Comparison of ENCODE assay signal across 36 cellular contexts in genomic region chr3:40756500-40756899, GRCh38.
DNase-seq lines count a peak whose midpoint lies in the region; ATAC-seq, FAIRE-seq and TF ChIP-seq lines count a peak whose summit lies in the region.
"Had no signal": no experiment of that assay in that cellular context is flagged by ENCODE, and none has a peak within 500 bp of the region (broad histone marks: within the 10 kb centered on the region; RNA-seq: fewer than 3 reads in every experiment).

No MANE protein-coding gene starts in this region.

- intact Hi-C loops in HepG2 (cut with micrococcal nuclease; ENCODE audit: unreplicated experiment), result no loop called here
- intact Hi-C loops in right lobe of liver (cut with DNase I), result no loop called here
- intact Hi-C loops in K562 (cut with micrococcal nuclease), result no loop called here
- intact Hi-C loops in dendritic cell treated with granulocyte-macrophage colony-stimulating factor and Interleukin-4, amounts not matched to agents 40 ng/mL and 50 ng/mL, for 4 days (cut with micrococcal nuclease), result loop anchor here (5.0 to 10.0 kb wide), 2 partner anchors 34 to 448 kb away; no protein-coding TSS in a partner anchor

- no peak for ATAC-seq in HepG2
- ATAC-seq in right lobe of liver, result no peak
- ATAC-seq in A549, result no peak
- no peak for ATAC-seq in K562
- no peak for ATAC-seq in GM21723 (IDR thresholded peaks at IDR 0.05; ENCODE audit: unreplicated experiment)
- ATAC-seq: CD8-positive, alpha-beta T cell had no signal

- POLR2A ChIA-PET in HepG2 (lab: Yijun Ruan, JAX), result no interaction called here
- POLR2A ChIA-PET in A549 (lab: Yijun Ruan, JAX), result no interaction called here
- POLR2A ChIA-PET in K562 (lab: Yijun Ruan, JAX), result interaction anchor here (1.6 kb wide), 1 partner anchor 27 kb away, joined by 3 read pairs; no protein-coding TSS in a partner anchor

- H3K79me2 ChIP-seq in HepG2 (ENCODE audit: insufficient read depth, low read length), result no peaks in the 10 kb centered on the region
- H3K79me2 ChIP-seq in K562 (ENCODE audit: control insufficient read depth, insufficient read depth, low read length), result no peaks in the 10 kb centered on the region

- H3K4me2 ChIP-seq in HepG2 (ENCODE audit: low read depth, low read length) (no peak overlapping the region), A549 (no peak overlapping the region), K562 (ENCODE audit: insufficient read depth, low read length) (no peak overlapping the region)
- H3K4me2 ChIP-seq: BLaER1; BLaER1 treated with 17β-estradiol and CSF1 and Interleukin-3, amounts not matched to agents 10 nM and 100 nM had no signal

- no peak overlapping the region for H3K9ac ChIP-seq in HepG2 (ENCODE audit: insufficient read depth, low read depth, low read length)
- no peak overlapping the region for H3K9ac ChIP-seq in K562 (ENCODE audit: insufficient read depth in 1 of 2, low read depth in 2 of 2, low read length in 2 of 2)
- H3K9ac ChIP-seq: BLaER1; BLaER1 treated with 17β-estradiol and CSF1 and Interleukin-3, amounts not matched to agents 10 nM and 100 nM had no signal

- no TSS peak for BruUV-seq in HepG2 (replicated peaks; lab: Mats Ljungman, UMichigan)
- no TSS peak for BruUV-seq in K562 (replicated peaks; lab: Mats Ljungman, UMichigan)

- H3K36me3 ChIP-seq in HepG2 (replicated peaks in 1 of 2; ENCODE audit: control insufficient read depth in 1 of 2, insufficient read depth in 2 of 2, low read length in 2 of 2), result no peaks in the 10 kb centered on the region
- H3K36me3 ChIP-seq in right lobe of liver, result no peaks in the 10 kb centered on the region
- H3K36me3 ChIP-seq in K562 (ENCODE audit: control insufficient read depth, insufficient read depth, low read length), result no peaks in the 10 kb centered on the region
- H3K36me3 ChIP-seq: BE2C; BLaER1; BLaER1 treated with 17β-estradiol and CSF1 and Interleukin-3, amounts not matched to agents 10 nM and 100 nM had no signal

- FAIRE-seq in HepG2 (lab: Jason Lieb, UNC) (no peak), A549 (lab: Jason Lieb, UNC) (no peak), K562 (lab: Jason Lieb, UNC) (no peak)
- FAIRE-seq: A204.1, D721Med had no signal

- H3K36me3 Mint-ChIP-seq in dendritic cell treated with granulocyte-macrophage colony-stimulating factor and Interleukin-4, amounts not matched to agents 40 ng/mL and 50 ng/mL, for 4 days (ENCODE audit: low read depth), result no peaks in the 10 kb centered on the region
- H3K36me3 Mint-ChIP-seq: CD14-positive monocyte; CD4-positive, alpha-beta memory T cell; CD4-positive, CD25-positive, alpha-beta regulatory T cell; CD8-positive, alpha-beta memory T cell; CD8-positive, alpha-beta T cell had no signal

- WGBS in HepG2 (ENCODE audit: low lambda C conversion rate), result 43% methylated on average over 1 of the region's 1 CpG
- 55% methylated on average over 1 of the region's 1 CpG for WGBS in right lobe of liver (ENCODE audit: insufficient coverage, low coverage, low lambda C conversion rate, missing lambda C conversion rate)
- 10% methylated on average over 1 of the region's 1 CpG for WGBS in A549 (ENCODE audit: missing lambda C conversion rate)
- WGBS in K562 (ENCODE audit: insufficient coverage, low coverage, missing lambda C conversion rate), result 0% methylated on average over 1 of the region's 1 CpG

- H3K4me1 ChIP-seq in HepG2 (ENCODE audit: insufficient read depth, low read length) (no peaks in the 10 kb centered on the region), right lobe of liver (no peaks in the 10 kb centered on the region), A549 (no peaks in the 10 kb centered on the region), K562 (replicated peaks in 1 of 2; ENCODE audit: control insufficient read depth in 2 of 2, insufficient read depth in 2 of 2, low read length in 2 of 2) (no peaks in the 10 kb centered on the region)
- H3K4me1 ChIP-seq: BE2C; BLaER1; BLaER1 treated with 17β-estradiol and CSF1 and Interleukin-3, amounts not matched to agents 10 nM and 100 nM; Caco-2 had no signal

- peaks cover 7% of the 10 kb centered on the region for H3K27me3 Mint-ChIP-seq in dendritic cell treated with granulocyte-macrophage colony-stimulating factor and Interleukin-4, amounts not matched to agents 40 ng/mL and 50 ng/mL, for 4 days

- H3K9me3 ChIP-seq in HepG2 (ENCODE audit: low read length), result no peaks in the 10 kb centered on the region
- no peaks in the 10 kb centered on the region for H3K9me3 ChIP-seq in right lobe of liver
- no peaks in the 10 kb centered on the region for H3K9me3 ChIP-seq in A549
- no peaks in the 10 kb centered on the region for H3K9me3 ChIP-seq in K562 (replicated peaks; ENCODE audit: control insufficient read depth, insufficient read depth, low read depth, low read length)
- H3K9me3 ChIP-seq: BE2C, BLaER1, Caco-2 had no signal

- H3K27ac ChIP-seq in HepG2 (ENCODE audit: extremely low read length, insufficient read depth, low read length), result no peak overlapping the region
- no peak overlapping the region for H3K27ac ChIP-seq in right lobe of liver
- H3K27ac ChIP-seq in A549, result no peak overlapping the region
- H3K27ac ChIP-seq in K562 (ENCODE audit: extremely low read depth, low read depth, low read length), result no peak overlapping the region
- H3K27ac ChIP-seq: 22Rv1; BLaER1; BLaER1 treated with 17β-estradiol and CSF1 and Interleukin-3, amounts not matched to agents 10 nM and 100 nM; C4-2B had no signal

- DNase-seq in HepG2 (ENCODE audit: low spot score) (no peak), right lobe of liver (no peak), A549 (ENCODE audit: low read depth in 1 of 2, low spot score in 1 of 2) (no peak), K562 (ENCODE audit: extremely low read depth in 1 of 4, low spot score in 3 of 4) (no peak), NCI-H526 (lab: John Stamatoyannopoulos, UW) (no peak), RKO (ENCODE audit: low spot score) (no peak)
- DNase-seq: 8988T; ACHN; AML-193; BE2C; C1 segment of cervical spinal cord; Caco-2; Calu3; CD4-positive, alpha-beta memory T cell; CD4-positive, alpha-beta T cell; CD4-positive, CD25-positive, alpha-beta regulatory T cell; CD8-positive, alpha-beta memory T cell; CD8-positive, alpha-beta T cell; COR-L47; DMS 273 treated with DMSO at 0.1 percent for 48 hours; DMS153; DMS53; DMS79; DMS79 treated with DMSO at 0.1 percent for 48 hours; DND-41; EL had no signal

- TF ChIP-seq POLR2A in HepG2 (IDR thresholded peaks at IDR 0.05; ENCODE audit: insufficient read depth in 1 of 2, low read depth in 2 of 2, low read length in 2 of 2) (no peak), right lobe of liver (IDR thresholded peaks at IDR 0.05) (no peak), A549 (IDR thresholded peaks at IDR 0.05; ENCODE audit: low read length) (no peak), K562 (conservative IDR thresholded peaks at IDR 0.05) (no peak)

- TF ChIP-seq CTCF in HepG2 (CRISPR knock-in tag; IDR thresholded peaks at IDR 0.05), result no peak
- no peak for TF ChIP-seq CTCF in right lobe of liver (IDR thresholded peaks at IDR 0.05)
- no peak for TF ChIP-seq CTCF in A549 (IDR thresholded peaks at IDR 0.05)
- TF ChIP-seq CTCF in K562 (IDR thresholded peaks at IDR 0.05 in 2 of 3, conservative IDR thresholded peaks at IDR 0.05 in 1 of 3; ENCODE audit: insufficient read depth in 2 of 3, low read depth in 1 of 3, low read length in 3 of 3), result no peak

- H3K27me3 ChIP-seq in HepG2 (ENCODE audit: control insufficient read depth in 1 of 2, insufficient read depth in 2 of 2, low read length in 2 of 2), result no peaks in the 10 kb centered on the region; a peak in 1 of 5 replicates
- H3K27me3 ChIP-seq in right lobe of liver, result no peaks in the 10 kb centered on the region
- H3K27me3 ChIP-seq in K562 (ENCODE audit: control insufficient read depth in 2 of 2, insufficient read depth in 2 of 2, low read length in 2 of 2), result peaks cover 0 to 7% of the 10 kb centered on the region in 2 experiments; a peak in 1 of 5 replicates
- H3K27me3 ChIP-seq: BE2C; BLaER1; BLaER1 treated with 17β-estradiol and CSF1 and Interleukin-3, amounts not matched to agents 10 nM and 100 nM had no signal

- TF ChIP-seq EP300 in HepG2 (IDR thresholded peaks at IDR 0.05; ENCODE audit: low read depth in 2 of 2, low read length in 2 of 2), result no peak
- no peak for TF ChIP-seq EP300 in HepG2 (CRISPR knock-in tag; IDR thresholded peaks at IDR 0.05; ENCODE audit: borderline replicate concordance)
- TF ChIP-seq EP300 in A549 (IDR thresholded peaks at IDR 0.05), result no peak
- TF ChIP-seq EP300 in K562 (IDR thresholded peaks at IDR 0.05; ENCODE audit: low read length), result no peak

- no peak overlapping the region for H3K4me3 ChIP-seq in HepG2 (replicated peaks in 1 of 3; ENCODE audit: insufficient read depth in 1 of 3, low read depth in 2 of 3, low read length in 3 of 3)
- H3K4me3 ChIP-seq in right lobe of liver, result no peak overlapping the region
- H3K4me3 ChIP-seq in A549, result no peak overlapping the region
- no peak overlapping the region for H3K4me3 ChIP-seq in K562
- H3K4me3 ChIP-seq: BLaER1; BLaER1 treated with 17β-estradiol and CSF1 and Interleukin-3, amounts not matched to agents 10 nM and 100 nM had no signal

- H4K20me1 ChIP-seq in HepG2 (ENCODE audit: insufficient read depth, low read length) (no peaks in the 10 kb centered on the region), K562 (replicated peaks; ENCODE audit: control insufficient read depth, insufficient read depth, low read length) (no peaks in the 10 kb centered on the region)
- H4K20me1 ChIP-seq: BLaER1; BLaER1 treated with 17β-estradiol and CSF1 and Interleukin-3, amounts not matched to agents 10 nM and 100 nM had no signal

- peaks cover 10% of the 10 kb centered on the region for H3K9me3 Mint-ChIP-seq in dendritic cell treated with granulocyte-macrophage colony-stimulating factor and Interleukin-4, amounts not matched to agents 40 ng/mL and 50 ng/mL, for 4 days
- H3K9me3 Mint-ChIP-seq: CD8-positive, alpha-beta T cell had no signal

- H3K27ac Mint-ChIP-seq in dendritic cell treated with granulocyte-macrophage colony-stimulating factor and Interleukin-4, amounts not matched to agents 40 ng/mL and 50 ng/mL, for 4 days, result peak overlapping the region; percentile 34
- H3K27ac Mint-ChIP-seq: B cell; CD14-positive monocyte; CD4-positive, alpha-beta memory T cell; CD4-positive, alpha-beta T cell; CD4-positive, CD25-positive, alpha-beta regulatory T cell; CD8-positive, alpha-beta memory T cell; CD8-positive, alpha-beta T cell had no signal

- TF ChIP-seq RAD21 in HepG2 (CRISPR knock-in tag; IDR thresholded peaks at IDR 0.05) (no peak), A549 (conservative IDR thresholded peaks at IDR 0.05 in 1 of 2, IDR thresholded peaks at IDR 0.05 in 1 of 2) (no peak), K562 (CRISPR knock-in tag; conservative IDR thresholded peaks at IDR 0.05 in 1 of 2, IDR thresholded peaks at IDR 0.05 in 1 of 2) (no peak)

- in situ Hi-C loops in HepG2 (cut with HindIII; ENCODE audit: extremely low pct_ligation_motif_present, low pct_unique_long_range_greater_than_20kb), result no loop called here
- in situ Hi-C loops in K562 (cut with MboI), result no loop called here

- H2AFZ ChIP-seq in HepG2 (ENCODE audit: low read length), result no peak overlapping the region
- H2AFZ ChIP-seq in K562 (ENCODE audit: low read depth, low read length), result no peak overlapping the region

- no peak overlapping the region for H3K4me3 Mint-ChIP-seq in dendritic cell treated with granulocyte-macrophage colony-stimulating factor and Interleukin-4, amounts not matched to agents 40 ng/mL and 50 ng/mL, for 4 days
- H3K4me3 Mint-ChIP-seq: B cell; CD14-positive monocyte; CD4-positive, alpha-beta memory T cell; CD4-positive, alpha-beta T cell; CD4-positive, CD25-positive, alpha-beta regulatory T cell; CD8-positive, alpha-beta memory T cell; CD8-positive, alpha-beta T cell had no signal

- peaks cover 30% of the 10 kb centered on the region for H3K4me1 Mint-ChIP-seq in dendritic cell treated with granulocyte-macrophage colony-stimulating factor and Interleukin-4, amounts not matched to agents 40 ng/mL and 50 ng/mL, for 4 days (ENCODE audit: low read depth)
- H3K4me1 Mint-ChIP-seq: B cell; CD14-positive monocyte; CD4-positive, alpha-beta memory T cell; CD4-positive, CD25-positive, alpha-beta regulatory T cell; CD8-positive, alpha-beta memory T cell had no signal

- H3K9me1 ChIP-seq in K562 (ENCODE audit: control insufficient read depth, insufficient read depth, low read length), result no peaks in the 10 kb centered on the region

- CTCF ChIA-PET in HepG2 (lab: Yijun Ruan, JAX; ENCODE audit: low intra/inter-chr PET ratio, low total read pairs) (no interaction called here), A549 (lab: Yijun Ruan, JAX) (no interaction called here), K562 (lab: Yijun Ruan, JAX; ENCODE audit: low intra/inter-chr PET ratio) (no interaction called here)

Comparison
In these comparisons a context has a peak if more than half of its experiments do, and no peak if none do; other contexts are left out.
1. Of the 241 proteins assayed by ChIP-seq in both HepG2 and K562: peak only in HepG2: MAFF and MAFK; only in K562: none; in both: none; in neither: 239.